In genomic region chr21:19048088-19048672, GRCh38 we compare ENCODE assay signal across 23 cellular contexts.
"Had no signal": no experiment of that assay in that cellular context is flagged by ENCODE, and none has a peak within 500 bp of the region (broad histone marks: within the 10 kb centered on the region; RNA-seq: fewer than 3 reads in every experiment).

No MANE protein-coding gene starts in this region.

- H3K27ac ChIP-seq: SJCRH30 had no signal

- H3K4me1 ChIP-seq: SJCRH30 had no signal

- H3K27me3 Mint-ChIP-seq: activated CD8-positive, alpha-beta memory T cell treated with anti-CD3 and anti-CD28 coated beads, Interleukin-2, amount 10 ng/mL, durations not matched to agents 7 days and 5 days; activated naive CD8-positive, alpha-beta T cell treated with anti-CD3 and anti-CD28 coated beads, Interleukin-2, amount 50 U/mL, for 24 hours; central memory CD8-positive, alpha-beta T cell had no signal

- DNase-seq: activated CD4-positive, alpha-beta T cell treated with anti-CD3 and anti-CD28 coated beads for 4 hours; activated CD8-positive, alpha-beta memory T cell treated with anti-CD3 and anti-CD28 coated beads, Interleukin-2, amount 10 ng/mL, durations not matched to agents 7 days and 5 days; activated CD8-positive, alpha-beta T cell treated with anti-CD3 and anti-CD28 coated beads, Interleukin-2, amount 10 ng/mL, durations not matched to agents 7 days and 5 days; activated effector memory CD4-positive, alpha-beta T cell treated with anti-CD3 and anti-CD28 coated beads, Interleukin-2, amount 50 U/mL, for 16 hours; activated naive CD4-positive, alpha-beta T cell treated with Interleukin-2 at 50 U/mL for 16 hours; activated naive CD8-positive, alpha-beta T cell treated with anti-CD3 and anti-CD28 coated beads, Interleukin-2, amount 50 U/mL, for 24 hours; activated T-cell treated with anti-CD3 and anti-CD28 coated beads, Interleukin-2, amount 50 U/mL, for 4 hours; amygdala; Karpas-422; NCI-H1105 treated with DMSO at 0.1 percent for 48 hours; NCI-H1436 treated with DMSO at 0.1 percent for 48 hours; NCI-H187; NCI-H2081; NCI-H526; NCI-H82; SJCRH30; SK-N-SH; T-helper 1 cell had no signal

- H3K4me3 Mint-ChIP-seq: activated CD8-positive, alpha-beta memory T cell treated with anti-CD3 and anti-CD28 coated beads, Interleukin-2, amount 10 ng/mL, durations not matched to agents 7 days and 5 days; activated CD8-positive, alpha-beta T cell treated with anti-CD3 and anti-CD28 coated beads, Interleukin-2, amount 10 ng/mL, durations not matched to agents 7 days and 5 days; activated naive CD8-positive, alpha-beta T cell treated with anti-CD3 and anti-CD28 coated beads, Interleukin-2, amount 50 U/mL, for 24 hours; activated T-cell treated with anti-CD3 and anti-CD28 coated beads, Interleukin-2, amount 50 U/mL, for 4 hours; brain; central memory CD8-positive, alpha-beta T cell had no signal

- ATAC-seq: activated CD4-positive, CD25-positive, alpha-beta regulatory T cell treated with anti-CD3 and anti-CD28 coated beads, Interleukin-2, amount 50 U/mL, for 24 hours; activated CD8-positive, alpha-beta memory T cell treated with anti-CD3 and anti-CD28 coated beads, Interleukin-2, amount 10 ng/mL, durations not matched to agents 7 days and 5 days; activated CD8-positive, alpha-beta T cell treated with anti-CD3 and anti-CD28 coated beads, Interleukin-2, amount 10 ng/mL, durations not matched to agents 7 days and 5 days; activated naive CD4-positive, alpha-beta T cell treated with anti-CD3 and anti-CD28 coated beads, Interleukin-2, amount 50 U/mL, for 72 hours; activated naive CD8-positive, alpha-beta T cell treated with anti-CD3 and anti-CD28 coated beads, Interleukin-2, amount 50 U/mL, for 24 hours; activated T-cell treated with anti-CD3 and anti-CD28 coated beads, Interleukin-2, amount 50 U/mL, for 4 hours; K562 had no signal

- H3K4me1 Mint-ChIP-seq: activated CD8-positive, alpha-beta memory T cell treated with anti-CD3 and anti-CD28 coated beads, Interleukin-2, amount 10 ng/mL, durations not matched to agents 7 days and 5 days; activated naive CD8-positive, alpha-beta T cell treated with anti-CD3 and anti-CD28 coated beads, Interleukin-2, amount 50 U/mL, for 24 hours; central memory CD8-positive, alpha-beta T cell had no signal

- H3K36me3 Mint-ChIP-seq: activated CD8-positive, alpha-beta memory T cell treated with anti-CD3 and anti-CD28 coated beads, Interleukin-2, amount 10 ng/mL, durations not matched to agents 7 days and 5 days; brain had no signal

- H3K36me3 ChIP-seq: SJCRH30 had no signal

- H3K27ac Mint-ChIP-seq: activated CD8-positive, alpha-beta memory T cell treated with anti-CD3 and anti-CD28 coated beads, Interleukin-2, amount 10 ng/mL, durations not matched to agents 7 days and 5 days; activated CD8-positive, alpha-beta T cell treated with anti-CD3 and anti-CD28 coated beads, Interleukin-2, amount 10 ng/mL, durations not matched to agents 7 days and 5 days; activated naive CD4-positive, alpha-beta T cell treated with anti-CD3 and anti-CD28 coated beads, Interleukin-2, amount 50 U/mL, for 72 hours; activated naive CD8-positive, alpha-beta T cell treated with anti-CD3 and anti-CD28 coated beads, Interleukin-2, amount 50 U/mL, for 24 hours; brain had no signal

- H3K9me3 ChIP-seq: SJCRH30, SK-N-SH had no signal

- H3K4me3 ChIP-seq: K562, SJCRH30 had no signal

- H3K27me3 ChIP-seq: SJCRH30 had no signal
